ENCODE assay signal across 3 cellular contexts in the genomic region with DNA sequence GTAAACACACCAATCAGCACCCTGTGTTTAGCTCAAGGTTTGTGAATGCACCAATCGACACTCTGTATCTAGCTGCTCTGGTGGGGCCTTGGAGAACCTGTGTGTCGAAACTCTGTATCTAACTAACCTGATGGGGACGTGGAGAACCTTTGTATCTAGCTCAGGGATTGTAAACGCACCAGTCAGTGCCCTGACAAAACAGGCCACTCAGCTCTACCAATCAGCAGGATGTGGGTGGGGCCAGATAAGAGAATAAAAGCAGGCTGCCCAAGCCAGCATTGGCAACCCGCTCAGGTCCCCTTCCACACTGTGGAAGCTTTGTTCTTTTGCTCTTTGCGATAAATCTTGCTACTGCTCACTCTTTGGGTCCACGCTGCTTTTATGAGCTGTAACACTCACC. TPM values are rescaled to one million over a fixed set of nuclear protein-coding genes. Genes with fewer than 3 reads are reported as not detected.
"Had no signal": no experiment of that assay in that cellular context is flagged by ENCODE, and none has a peak within 500 bp of the region (broad histone marks: within the 10 kb centered on the region; RNA-seq: fewer than 3 reads in every experiment).

No MANE protein-coding gene starts in this region.

RNA-seq across cellular contexts. Expression of a gene that starts 40.4 kb away (rescaled TPM):
- total RNA-seq: naive thymus-derived CD8-positive, alpha-beta T cell; natural killer cell treated with Interleukin-12 subunit alpha and Interleukin-12 subunit beta and Interleukin-15 and Interleukin-18, amount 100 ng/mL, for 72 hours had no signal
- polyA plus RNA-seq: neural cell had no signal
